In the genomic region with DNA sequence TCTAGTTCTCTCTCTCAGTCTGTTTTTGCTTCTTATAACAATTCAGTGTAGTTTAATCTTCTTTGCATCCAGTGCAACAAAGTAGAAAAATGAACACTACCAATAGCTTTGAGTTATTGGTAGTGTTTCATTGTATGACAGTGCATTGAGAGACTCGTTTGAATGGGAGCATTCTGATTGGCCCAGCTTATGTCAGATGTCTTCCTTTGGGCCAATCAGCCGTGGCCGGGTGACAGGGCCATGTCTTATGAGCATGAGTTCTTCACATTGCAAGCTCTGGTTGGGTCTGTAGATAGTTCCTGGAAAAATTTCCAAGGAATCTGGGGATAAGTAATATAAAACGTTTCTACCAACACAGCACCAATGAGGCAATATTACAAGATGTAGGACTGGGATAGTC, we compare ENCODE assay signal across 22 cellular contexts. TPM values are rescaled to one million over a fixed set of nuclear protein-coding genes. Genes with fewer than 3 reads are reported as not detected.
DNase-seq lines count a peak whose midpoint lies in the region; ATAC-seq, FAIRE-seq and TF ChIP-seq lines count a peak whose summit lies in the region.
"Had no signal": no experiment of that assay in that cellular context is flagged by ENCODE, and none has a peak within 500 bp of the region (broad histone marks: within the 10 kb centered on the region; RNA-seq: fewer than 3 reads in every experiment).

No MANE protein-coding gene starts in this region.

- CTCF ChIA-PET in A549 (lab: Yijun Ruan, JAX): interaction anchor here (0.8 kb wide), 1 partner anchor 20 kb away, joined by 3 read pairs; no protein-coding TSS in a partner anchor
- CTCF ChIA-PET in PC-9 (lab: Charles Lee): no interaction called here

- 87% methylated on average over 4 of the region's 4 CpGs for WGBS in A549 (ENCODE audit: missing lambda C conversion rate)
- 67 to 77% methylated on average over 4 of the region's 4 CpGs for WGBS in testis, 2 donors

- H3K4me3 Mint-ChIP-seq in stimulated activated naive B cell treated with anti-CD40 and anti-IgM and Interleukin-4, amounts not matched to agents 10 μg/mL and 1 μg/mL and 100 μg/mL, for 72 hours: no peak overlapping the region
- H3K4me3 Mint-ChIP-seq: CD4-positive, CD25-positive, alpha-beta regulatory T cell; CD8-positive, alpha-beta T cell had no signal

- no peaks in the 10 kb centered on the region for H3F3A ChIP-seq in PC-9 (ENCODE audit: insufficient read depth, low read depth)

- no peak overlapping the region for H3K4me3 ChIP-seq in A549
- H3K4me3 ChIP-seq in GM12865 (ENCODE audit: low read depth, low read length): no peak overlapping the region
- no peak overlapping the region for H3K4me3 ChIP-seq in PC-9
- no peak overlapping the region for H3K4me3 ChIP-seq in testis
- H3K4me3 ChIP-seq in foreskin fibroblast (ENCODE audit: low read depth in 1 of 2, low read length in 2 of 2): no peak overlapping the region
- H3K4me3 ChIP-seq: BLaER1, GM12878, GM23248 had no signal

- no peak overlapping the region for H3K4me2 ChIP-seq in A549
- H3K4me2 ChIP-seq in PC-9: no peak overlapping the region
- H3K4me2 ChIP-seq: BLaER1 had no signal

- intact Hi-C loops in PC-9 (cut with micrococcal nuclease; ENCODE audit: unreplicated experiment) (no loop called here), testis (cut with DNase I; ENCODE audit: low total_unique reads) (no loop called here)

- peak in 1 of 2 experiments; percentile 15 for DNase-seq in A549 (ENCODE audit: low read depth in 1 of 2, low spot score in 1 of 2)
- peak; percentile 1 for DNase-seq in GM12865 (ENCODE audit: low read depth)
- no peak for DNase-seq in PC-9
- peak; percentile 65 for DNase-seq in testis
- no peak for DNase-seq in stimulated activated naive B cell treated with anti-CD40 and anti-IgM and Interleukin-4, amounts not matched to agents 10 μg/mL and 1 μg/mL and 100 μg/mL, for 72 hours
- DNase-seq in DMS153 treated with DMSO at 0.1 percent for 48 hours (lab: John Stamatoyannopoulos, UW; ENCODE audit: unreplicated experiment): no peak
- DNase-seq in foreskin fibroblast: no peak
- DNase-seq: 8988T; Caco-2; CD4-positive, CD25-positive, alpha-beta regulatory T cell; CD8-positive, alpha-beta T cell; DMS153; DND-41; GM23248; H7; HCEC 1CT had no signal

- BruUV-seq in PC-9 (replicated peaks; lab: Mats Ljungman, UMichigan): no TSS peak

- TF ChIP-seq POLR2A in A549 (IDR thresholded peaks at IDR 0.05; ENCODE audit: low read length) (no peak), testis (IDR thresholded peaks at IDR 0.05) (no peak)

- H3K9me3 Mint-ChIP-seq in stimulated activated naive B cell treated with anti-CD40 and anti-IgM and Interleukin-4, amounts not matched to agents 10 μg/mL and 1 μg/mL and 100 μg/mL, for 72 hours: no peaks in the 10 kb centered on the region
- H3K9me3 Mint-ChIP-seq: CD8-positive, alpha-beta T cell had no signal

- FAIRE-seq in A549 (lab: Jason Lieb, UNC): peak; percentile 49
- FAIRE-seq: G401.6, GM19239, H1 had no signal

- H3K27me3 Mint-ChIP-seq in stimulated activated naive B cell treated with anti-CD40 and anti-IgM and Interleukin-4, amounts not matched to agents 10 μg/mL and 1 μg/mL and 100 μg/mL, for 72 hours: peaks cover 0 to 7% of the 10 kb centered on the region in 2 donors

- peaks cover 36% of the 10 kb centered on the region for H3K4me1 ChIP-seq in A549
- no peaks in the 10 kb centered on the region for H3K4me1 ChIP-seq in PC-9 (replicated peaks; ENCODE audit: insufficient read depth)
- H3K4me1 ChIP-seq in testis: no peaks in the 10 kb centered on the region
- H3K4me1 ChIP-seq: BLaER1 had no signal

- H3K9me3 ChIP-seq in A549 (no peaks in the 10 kb centered on the region), PC-9 (ENCODE audit: insufficient read depth, low read depth) (peaks cover 4% of the 10 kb centered on the region; the same call in 1 of the 2 replicates), testis (no peaks in the 10 kb centered on the region)
- H3K9me3 ChIP-seq: BLaER1, Caco-2 had no signal

- H3K9me2 ChIP-seq in PC-9 (ENCODE audit: insufficient read depth): no peaks in the 10 kb centered on the region

- TF ChIP-seq RAD21 in A549 (conservative IDR thresholded peaks at IDR 0.05 in 1 of 2, IDR thresholded peaks at IDR 0.05 in 1 of 2): no peak

- TF ChIP-seq CTCF in A549 (IDR thresholded peaks at IDR 0.05): no peak
- TF ChIP-seq CTCF in GM12865 (IDR thresholded peaks at IDR 0.05; ENCODE audit: insufficient read depth, low read depth, low read length, missing control alignments): no peak
- no peak for TF ChIP-seq CTCF in PC-9 (conservative IDR thresholded peaks at IDR 0.05)
- no peak for TF ChIP-seq CTCF in testis (IDR thresholded peaks at IDR 0.05)
- no peak for TF ChIP-seq CTCF in foreskin fibroblast (IDR thresholded peaks at IDR 0.05; ENCODE audit: low read depth, low read length)

- H3K36me3 Mint-ChIP-seq in stimulated activated naive B cell treated with anti-CD40 and anti-IgM and Interleukin-4, amounts not matched to agents 10 μg/mL and 1 μg/mL and 100 μg/mL, for 72 hours: no peaks in the 10 kb centered on the region
- H3K36me3 Mint-ChIP-seq: CD4-positive, CD25-positive, alpha-beta regulatory T cell; CD8-positive, alpha-beta T cell had no signal

- H4K20me1 ChIP-seq in PC-9 (ENCODE audit: insufficient read depth): no peaks in the 10 kb centered on the region
- H4K20me1 ChIP-seq: BLaER1 had no signal

- H3K27ac ChIP-seq in A549 (no peak overlapping the region; a peak in 1 of 6 replicates), PC-9 (no peak overlapping the region), testis (no peak overlapping the region)
- H3K27ac ChIP-seq: BLaER1, C4-2B, GM23248 had no signal

- H3K36me3 ChIP-seq in PC-9 (ENCODE audit: low read depth): no peaks in the 10 kb centered on the region
- H3K36me3 ChIP-seq in testis (ENCODE audit: low read depth, missing control alignments): no peaks in the 10 kb centered on the region
- H3K36me3 ChIP-seq: BLaER1 had no signal

- no peaks in the 10 kb centered on the region for H3K4me1 Mint-ChIP-seq in stimulated activated naive B cell treated with anti-CD40 and anti-IgM and Interleukin-4, amounts not matched to agents 10 μg/mL and 1 μg/mL and 100 μg/mL, for 72 hours
- H3K4me1 Mint-ChIP-seq: CD4-positive, CD25-positive, alpha-beta regulatory T cell had no signal

- H3K27me3 ChIP-seq in PC-9 (ENCODE audit: insufficient read depth, low read depth) (no peaks in the 10 kb centered on the region), testis (no peaks in the 10 kb centered on the region)
- H3K27me3 ChIP-seq: BLaER1 had no signal

- POLR2A ChIA-PET in A549 (lab: Yijun Ruan, JAX) (no interaction called here), PC-9 (lab: Charles Lee; ENCODE audit: unreplicated experiment) (no interaction called here)

- no peak overlapping the region for H3K27ac Mint-ChIP-seq in stimulated activated naive B cell treated with anti-CD40 and anti-IgM and Interleukin-4, amounts not matched to agents 10 μg/mL and 1 μg/mL and 100 μg/mL, for 72 hours
- H3K27ac Mint-ChIP-seq: CD4-positive, CD25-positive, alpha-beta regulatory T cell; CD8-positive, alpha-beta T cell had no signal

- no peak for ATAC-seq in A549
- ATAC-seq in stimulated activated naive B cell treated with anti-CD40 and anti-IgM and Interleukin-4, amounts not matched to agents 10 μg/mL and 1 μg/mL and 100 μg/mL, for 72 hours (replicated peaks): no peak
- ATAC-seq: CD8-positive, alpha-beta T cell; GM12878 had no signal

- no peak for TF ChIP-seq EP300 in A549 (IDR thresholded peaks at IDR 0.05)

- H2AFZ ChIP-seq in PC-9: peak overlapping the region; percentile 21; the same call in 1 of the 2 replicates
- H2AFZ ChIP-seq: GM23248 had no signal

- H3K79me2 ChIP-seq in PC-9 (ENCODE audit: low read depth): no peaks in the 10 kb centered on the region

TF ChIP-seq in A549, 52 proteins besides CTCF, POLR2A, EP300 and RAD21:
- TF ChIP-seq PHF8 (IDR thresholded peaks at IDR 0.05; ENCODE audit: borderline replicate concordance, low read depth) (no peak), GATA3 (IDR thresholded peaks at IDR 0.05; ENCODE audit: borderline replicate concordance) (no peak), RFX5 (IDR thresholded peaks at IDR 0.05) (no peak)

RNA-seq across cellular contexts. Expression of a gene that starts 36.5 kb away (rescaled TPM):
- polyA plus RNA-seq in A549 (2011; rRNA removed) (0.19 TPM in 2 replicates), A549 (2017; fragmentation: RNase III; extraction: RNeasy Plus Mini Kit Qiagen cat#74134 plus additional on column Dnase treatment) (0.04 TPM in 1 of 3 replicates, not detected in the others), testis (ENCODE audit: insufficient read depth, low read depth, low replicate concordance) (not detected)
- polyA plus RNA-seq in A549 (2012; cell fraction: cytosol; rRNA removed): 0.01 TPM in 1 of 2 replicates, not detected in the other
- 0.04 and 0.15 TPM in 2 replicates for polyA plus RNA-seq in A549 (2012; cell fraction: nucleus; rRNA removed)
- polyA minus RNA-seq in A549 (2011; rRNA and poly(A)+ RNA removed): not detected in 2 replicates
- total RNA-seq in PC-9 (2021) (not detected in 2 replicates), testis (not detected)
- total RNA-seq: CD4-positive, CD25-positive, alpha-beta regulatory T cell; GM12878; GM23248; H1; H7 had no signal
- polyA plus RNA-seq: GM12878, GM23248, H1 had no signal

RNA-seq across cellular contexts. Expression of a gene that starts 42.0 kb away (rescaled TPM):
- polyA plus RNA-seq in A549 (2011; rRNA removed) (34.4 and 39.8 TPM in 2 replicates), A549 (2017; fragmentation: RNase III; extraction: RNeasy Plus Mini Kit Qiagen cat#74134 plus additional on column Dnase treatment) (2.7 to 3.2 TPM (median 2.9 TPM) in 3 replicates), testis (ENCODE audit: insufficient read depth, low read depth, low replicate concordance) (1.5 TPM)
- 2.3 and 2.5 TPM in 2 replicates for polyA plus RNA-seq in A549 (2012; cell fraction: cytosol; rRNA removed)
- 0.54 and 0.92 TPM in 2 replicates for polyA plus RNA-seq in A549 (2012; cell fraction: nucleus; rRNA removed)
- 3.1 and 4.5 TPM in 2 replicates for polyA minus RNA-seq in A549 (2011; rRNA and poly(A)+ RNA removed)
- total RNA-seq in PC-9 (2021) (0.39 TPM in 1 of 2 replicates, not detected in the other), testis (1 to 10 TPM in 1 of 2 donors, under 1 TPM in 1; 0.93 to 2.1 TPM)
- total RNA-seq: CD8-positive, alpha-beta T cell; GM12878; H7 had no signal

Comparison
In these comparisons a context has a peak if more than half of its experiments do, and no peak if none do; other contexts are left out.
1. DNase-seq: peak in GM12865 (single experiment) and testis (single experiment); none in PC-9 (0 of 2), stimulated activated naive B cell treated with anti-CD40 and anti-IgM and Interleukin-4, amounts not matched to agents 10 μg/mL and 1 μg/mL and 100 μg/mL, for 72 hours (single experiment), DMS153 treated with DMSO at 0.1 percent for 48 hours (single experiment) and foreskin fibroblast (0 of 2).